ENCODE assay signal across 15 cellular contexts in the genomic region with DNA sequence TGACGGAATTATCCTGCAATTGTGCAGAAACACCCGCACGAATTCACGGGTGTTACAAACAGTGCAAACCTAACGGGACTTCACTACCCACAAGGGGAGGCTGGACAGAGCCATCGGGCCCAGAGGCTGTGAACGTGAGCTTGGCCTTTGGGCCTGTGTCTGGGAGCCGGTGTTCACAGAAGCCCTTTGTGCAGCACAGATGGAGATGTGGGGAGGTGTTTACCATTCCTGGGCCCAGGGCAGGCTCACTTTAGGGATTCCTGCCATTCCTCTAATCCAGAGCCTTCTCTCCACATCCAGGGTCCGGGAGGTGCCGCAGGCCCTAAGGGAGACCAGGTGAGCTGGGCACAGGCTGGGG. TPM values are rescaled to one million over a fixed set of nuclear protein-coding genes. Genes with fewer than 3 reads are reported as not detected.
DNase-seq lines count a peak whose midpoint lies in the region; ATAC-seq, FAIRE-seq and TF ChIP-seq lines count a peak whose summit lies in the region.
"Had no signal": no experiment of that assay in that cellular context is flagged by ENCODE, and none has a peak within 500 bp of the region (broad histone marks: within the 10 kb centered on the region; RNA-seq: fewer than 3 reads in every experiment).

No MANE protein-coding gene starts in this region.

- H3K4me1 ChIP-seq in RWPE2 (ENCODE audit: insufficient read depth, poor library complexity, severe bottlenecking) = peaks cover 17% of the 10 kb centered on the region

- peak overlapping the region; percentile 54 for H3K4me3 Mint-ChIP-seq in glutamatergic neuron (ENCODE audit: unreplicated experiment)
- H3K4me3 Mint-ChIP-seq: activated CD4-positive, alpha-beta memory T cell treated with anti-CD3 and anti-CD28 coated beads for 36 hours; stimulated activated naive CD8-positive, alpha-beta T cell treated with anti-CD3 and anti-CD28 coated beads, Interleukin-15, Interleukin-2, amounts not matched to agents 100 ng/mL and 50 ng/mL, for 24 hours had no signal

- H3K4me1 Mint-ChIP-seq in glutamatergic neuron (ENCODE audit: low read depth, unreplicated experiment) = peaks cover 28% of the 10 kb centered on the region

- DNase-seq in GM12891 (ENCODE audit: insufficient read length, low spot score) (no peak), RWPE2 (ENCODE audit: low spot score) (no peak), glutamatergic neuron (no peak), sciatic nerve (ENCODE audit: low spot score) (no peak), LoVo (ENCODE audit: low spot score) (no peak), cerebellar nuclear complex (lab: John Stamatoyannopoulos, UW) (no peak)
- DNase-seq: activated CD4-positive, alpha-beta memory T cell treated with anti-CD3 and anti-CD28 coated beads for 36 hours; activated gamma-delta T cell; brain microvascular endothelial cell; hippocampal formation had no signal

- peaks cover 4% of the 10 kb centered on the region for H3K27me3 Mint-ChIP-seq in glutamatergic neuron (ENCODE audit: unreplicated experiment)
- H3K27me3 Mint-ChIP-seq: stimulated activated naive CD8-positive, alpha-beta T cell treated with anti-CD3 and anti-CD28 coated beads, Interleukin-15, Interleukin-2, amounts not matched to agents 100 ng/mL and 50 ng/mL, for 24 hours had no signal

- no peaks in the 10 kb centered on the region for H3K9me3 ChIP-seq in RWPE2 (ENCODE audit: severe bottlenecking)

- no peak overlapping the region for H3K27ac ChIP-seq in RWPE2 (ENCODE audit: poor library complexity, severe bottlenecking)
- H3K27ac ChIP-seq: brain microvascular endothelial cell, epithelial cell of prostate had no signal

- peak overlapping the region; percentile 78 for H3K27ac Mint-ChIP-seq in glutamatergic neuron (ENCODE audit: unreplicated experiment)
- H3K27ac Mint-ChIP-seq: activated CD4-positive, alpha-beta memory T cell treated with anti-CD3 and anti-CD28 coated beads for 36 hours; stimulated activated naive CD8-positive, alpha-beta T cell treated with anti-CD3 and anti-CD28 coated beads, Interleukin-15, Interleukin-2, amounts not matched to agents 100 ng/mL and 50 ng/mL, for 24 hours had no signal

- H3K36me3 ChIP-seq in RWPE2 (ENCODE audit: low read depth) = no peaks in the 10 kb centered on the region
- H3K36me3 ChIP-seq: brain microvascular endothelial cell had no signal

- H3K27me3 ChIP-seq in RWPE2 (ENCODE audit: insufficient read depth, poor library complexity, severe bottlenecking) = no peaks in the 10 kb centered on the region
- H3K27me3 ChIP-seq: brain microvascular endothelial cell had no signal

- TF ChIP-seq CTCF in RWPE2 (IDR thresholded peaks at IDR 0.05; ENCODE audit: poor library complexity, severe bottlenecking) = no peak
- TF ChIP-seq CTCF in glutamatergic neuron (IDR thresholded peaks at IDR 0.05; ENCODE audit: partially characterized antibody, unreplicated experiment) = no peak

- peak; percentile 66 for FAIRE-seq in GM12891 (lab: Jason Lieb, UNC)
- FAIRE-seq: G401.6 had no signal

- intact Hi-C loops in sciatic nerve (cut with DNase I) = no loop called here

- H3K4me3 ChIP-seq in RWPE2 (ENCODE audit: severe bottlenecking) = no peak overlapping the region

- no peaks in the 10 kb centered on the region for H3K9me3 Mint-ChIP-seq in glutamatergic neuron (ENCODE audit: unreplicated experiment)
- H3K9me3 Mint-ChIP-seq: activated CD4-positive, alpha-beta memory T cell treated with anti-CD3 and anti-CD28 coated beads for 36 hours; stimulated activated naive CD8-positive, alpha-beta T cell treated with anti-CD3 and anti-CD28 coated beads, Interleukin-15, Interleukin-2, amounts not matched to agents 100 ng/mL and 50 ng/mL, for 24 hours had no signal

- peak; percentile 5; the same call in 2 of the 3 replicates for ATAC-seq in RWPE2 (ENCODE audit: low read depth)
- peak; percentile 24 for ATAC-seq in sciatic nerve
- no peak for ATAC-seq in GM21529 (IDR thresholded peaks at IDR 0.05; ENCODE audit: unreplicated experiment)
- ATAC-seq in HG03457 (IDR thresholded peaks at IDR 0.05; ENCODE audit: unreplicated experiment) = no peak

- no peaks in the 10 kb centered on the region for H3K36me3 Mint-ChIP-seq in glutamatergic neuron (ENCODE audit: unreplicated experiment)
- H3K36me3 Mint-ChIP-seq: activated CD4-positive, alpha-beta memory T cell treated with anti-CD3 and anti-CD28 coated beads for 36 hours had no signal

- no peak for TF ChIP-seq POLR2A in GM12891 (IDR thresholded peaks at IDR 0.05; ENCODE audit: low read depth, low read length)

TF ChIP-seq in GM12891, 5 proteins besides CTCF, POLR2A, EP300 and RAD21:
- TF ChIP-seq SPI1 (IDR thresholded peaks at IDR 0.05; ENCODE audit: low read depth, low read length) (no peak), PAX5 (IDR thresholded peaks at IDR 0.05; ENCODE audit: insufficient read depth, low read length, severe bottlenecking) (no peak), POLR2AphosphoS5 (IDR thresholded peaks at IDR 0.05; ENCODE audit: low read depth, low read length) (no peak), POU2F2 (IDR thresholded peaks at IDR 0.05; ENCODE audit: low read depth, low read length) (no peak)

RNA-seq across cellular contexts. Expression of a gene that starts 15.0 kb away (rescaled TPM):
- polyA plus RNA-seq in GM12891 (2012; ENCODE audit: low read depth, missing spikeins) = 1.6 TPM
- total RNA-seq in glutamatergic neuron (ENCODE audit: unreplicated experiment) = 78.7 TPM
- 69.6 TPM for total RNA-seq in sciatic nerve
- total RNA-seq: activated CD4-positive, alpha-beta memory T cell treated with anti-CD3 and anti-CD28 coated beads for 36 hours had no signal

RNA-seq across cellular contexts. Expression of a gene that starts 27.2 kb away (rescaled TPM):
- 25.8 TPM for polyA plus RNA-seq in GM12891 (2012; ENCODE audit: low read depth, missing spikeins)
- 70.5 TPM for total RNA-seq in glutamatergic neuron (ENCODE audit: unreplicated experiment)
- total RNA-seq in sciatic nerve = 52.7 TPM

RNA-seq across cellular contexts. Expression of a gene that starts 29.8 kb away (rescaled TPM):
- 9.5 TPM for polyA plus RNA-seq in GM12891 (2012; ENCODE audit: low read depth, missing spikeins)
- 12.6 TPM for total RNA-seq in glutamatergic neuron (ENCODE audit: unreplicated experiment)
- 14.6 TPM for total RNA-seq in sciatic nerve

RNA-seq across cellular contexts. Expression of a gene that starts 35.6 kb away (rescaled TPM):
- 8.8 TPM for polyA plus RNA-seq in GM12891 (2012; ENCODE audit: low read depth, missing spikeins)
- 15.6 TPM for total RNA-seq in glutamatergic neuron (ENCODE audit: unreplicated experiment)
- 10.4 TPM for total RNA-seq in sciatic nerve

Comparison
In these comparisons a context has a peak if more than half of its experiments do, and no peak if none do; other contexts are left out.
1. ATAC-seq: peak in RWPE2 (single experiment) and sciatic nerve (single experiment); none in GM21529 (single experiment) and HG03457 (single experiment).